Comparison of ENCODE assay signal across 1 cellular context in the genomic region with DNA sequence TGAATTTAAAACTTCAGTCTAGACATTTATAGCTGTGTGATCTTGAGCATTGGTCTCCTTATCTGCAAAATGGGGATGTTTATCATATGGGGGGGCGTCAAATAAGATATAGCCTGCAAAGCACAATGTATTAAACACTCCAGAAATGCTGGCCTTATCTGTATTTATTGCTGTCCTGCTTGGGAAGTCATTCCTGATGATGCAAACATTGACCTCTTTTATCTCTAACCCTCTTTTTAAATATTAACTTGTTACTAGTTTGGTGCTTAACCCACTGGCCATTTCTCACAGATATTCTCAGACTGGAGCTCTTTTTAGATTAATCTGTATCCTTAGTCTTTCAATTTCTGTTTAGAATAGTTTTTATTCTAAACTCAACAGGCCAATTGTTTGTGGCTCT.
TF ChIP-seq lines count a peak whose summit lies in the region.

No MANE protein-coding gene starts in this region.

TF ChIP-seq in SK-N-SH, 30 proteins besides CTCF, POLR2A, EP300 and RAD21 (continued from another document):
- TF ChIP-seq, protein P1, sequence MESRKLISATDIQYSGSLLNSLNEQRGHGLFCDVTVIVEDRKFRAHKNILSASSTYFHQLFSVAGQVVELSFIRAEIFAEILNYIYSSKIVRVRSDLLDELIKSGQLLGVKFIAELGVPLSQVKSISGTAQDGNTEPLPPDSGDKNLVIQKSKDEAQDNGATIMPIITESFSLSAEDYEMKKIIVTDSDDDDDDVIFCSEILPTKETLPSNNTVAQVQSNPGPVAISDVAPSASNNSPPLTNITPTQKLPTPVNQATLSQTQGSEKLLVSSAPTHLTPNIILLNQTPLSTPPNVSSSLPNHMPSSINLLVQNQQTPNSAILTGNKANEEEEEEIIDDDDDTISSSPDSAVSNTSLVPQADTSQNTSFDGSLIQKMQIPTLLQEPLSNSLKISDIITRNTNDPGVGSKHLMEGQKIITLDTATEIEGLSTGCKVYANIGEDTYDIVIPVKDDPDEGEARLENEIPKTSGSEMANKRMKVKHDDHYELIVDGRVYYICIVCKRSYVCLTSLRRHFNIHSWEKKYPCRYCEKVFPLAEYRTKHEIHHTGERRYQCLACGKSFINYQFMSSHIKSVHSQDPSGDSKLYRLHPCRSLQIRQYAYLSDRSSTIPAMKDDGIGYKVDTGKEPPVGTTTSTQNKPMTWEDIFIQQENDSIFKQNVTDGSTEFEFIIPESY (IDR thresholded peaks at IDR 0.05; ENCODE audit: borderline replicate concordance, low read depth): no peak
- TF ChIP-seq JUND (IDR thresholded peaks at IDR 0.05) (no peak), SIN3A (IDR thresholded peaks at IDR 0.05; ENCODE audit: borderline replicate concordance, low read depth, low read length) (no peak), ELF1 (IDR thresholded peaks at IDR 0.05) (no peak), RFX5 (IDR thresholded peaks at IDR 0.05; ENCODE audit: low read length) (no peak), MEF2A (IDR thresholded peaks at IDR 0.05; ENCODE audit: borderline replicate concordance, low read depth) (no peak), GATA2 (CRISPR knock-in tag; IDR thresholded peaks at IDR 0.05) (no peak), GABPA (IDR thresholded peaks at IDR 0.05; ENCODE audit: low read depth) (no peak), MXI1 (IDR thresholded peaks at IDR 0.05; ENCODE audit: low read depth, low read length) (no peak), TEAD4 (IDR thresholded peaks at IDR 0.05; ENCODE audit: borderline replicate concordance, insufficient read depth) (no peak), YY1 (IDR thresholded peaks at IDR 0.05; ENCODE audit: low read depth) (no peak), NFIC (IDR thresholded peaks at IDR 0.05; ENCODE audit: borderline replicate concordance) (no peak), CHD2 (IDR thresholded peaks at IDR 0.05; ENCODE audit: low read length, partially characterized antibody) (no peak), EZH2phosphoT487 (IDR thresholded peaks at IDR 0.05; ENCODE audit: borderline replicate concordance, low read depth) (no peak)
- TF ChIP-seq, protein P2, sequence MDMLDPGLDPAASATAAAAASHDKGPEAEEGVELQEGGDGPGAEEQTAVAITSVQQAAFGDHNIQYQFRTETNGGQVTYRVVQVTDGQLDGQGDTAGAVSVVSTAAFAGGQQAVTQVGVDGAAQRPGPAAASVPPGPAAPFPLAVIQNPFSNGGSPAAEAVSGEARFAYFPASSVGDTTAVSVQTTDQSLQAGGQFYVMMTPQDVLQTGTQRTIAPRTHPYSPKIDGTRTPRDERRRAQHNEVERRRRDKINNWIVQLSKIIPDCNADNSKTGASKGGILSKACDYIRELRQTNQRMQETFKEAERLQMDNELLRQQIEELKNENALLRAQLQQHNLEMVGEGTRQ (IDR thresholded peaks at IDR 0.05; ENCODE audit: borderline replicate concordance, low read depth, low read length): no peak
TF ChIP-seq in SK-N-SH: peak in this region for 0.
